In the genomic region with DNA sequence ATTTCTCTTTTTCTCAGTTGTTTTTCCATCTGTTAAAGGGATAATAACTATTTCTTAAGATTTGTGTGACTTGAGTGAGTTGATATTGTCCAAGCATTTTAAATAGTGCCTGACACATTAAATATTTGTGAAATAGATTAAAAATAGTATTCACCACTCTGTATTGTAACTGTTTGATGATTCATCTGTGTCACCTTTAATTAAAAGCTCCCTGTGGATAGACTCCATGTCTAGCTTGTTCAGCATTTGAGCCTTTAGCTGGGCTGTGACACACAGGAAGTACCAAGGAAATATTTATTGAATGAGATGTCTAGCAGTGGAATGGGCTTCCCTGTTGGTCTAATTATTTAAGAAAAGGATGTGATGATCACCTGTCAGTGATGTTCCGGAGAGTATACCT, we compare ENCODE assay signal across 11 cellular contexts. TPM values are rescaled to one million over a fixed set of nuclear protein-coding genes. Genes with fewer than 3 reads are reported as not detected.
DNase-seq lines count a peak whose midpoint lies in the region; ATAC-seq and TF ChIP-seq lines count a peak whose summit lies in the region.
"Had no signal": no experiment of that assay in that cellular context is flagged by ENCODE, and none has a peak within 500 bp of the region (broad histone marks: within the 10 kb centered on the region; RNA-seq: fewer than 3 reads in every experiment).

No MANE protein-coding gene starts in this region.

- H2AFZ ChIP-seq in GM23338, result no peak overlapping the region

- H3K79me2 ChIP-seq in GM23338 (replicated peaks; ENCODE audit: insufficient read depth), result no peaks in the 10 kb centered on the region
- H3K79me2 ChIP-seq: parathyroid adenoma had no signal

- peaks cover 20% of the 10 kb centered on the region for H3K4me1 Mint-ChIP-seq in GM23338

- no peak overlapping the region for H3K9ac ChIP-seq in colonic mucosa (ENCODE audit: low read depth in 2 of 2, low read length in 2 of 2)
- H3K9ac ChIP-seq: parathyroid adenoma had no signal

- H3F3A ChIP-seq in GM23338 (replicated peaks; ENCODE audit: low read depth), result no peaks in the 10 kb centered on the region

- H3K36me3 Mint-ChIP-seq in GM23338 (ENCODE audit: low read depth), result no peaks in the 10 kb centered on the region

- intact Hi-C loops in colonic mucosa (cut with DNase I) (no loop called here), aorta (cut with DNase I) (no loop called here)

- H3K27me3 Mint-ChIP-seq in GM23338 (ENCODE audit: insufficient read depth, low read depth, poor library complexity), result peaks cover 4% of the 10 kb centered on the region

- H3K9me3 Mint-ChIP-seq in GM23338, result no peaks in the 10 kb centered on the region
- H3K9me3 Mint-ChIP-seq: T-helper 1 cell treated with Interleukin-12 subunit alpha and Interleukin-12 subunit beta and Interleukin-4 antibody, amounts not matched to agents 30 μg/mL and 1 μg/mL, for 36 hours had no signal

- WGBS in aorta, 2 donors, result 88 to 94% methylated on average over 1 of the region's 1 CpG

- no peaks in the 10 kb centered on the region for H3K9me3 ChIP-seq in colonic mucosa
- H3K9me3 ChIP-seq in aorta (ENCODE audit: control insufficient read depth, low read length), result no peaks in the 10 kb centered on the region

- H3K4me2 ChIP-seq in GM23338, result no peak overlapping the region

- no peak for ATAC-seq in aorta (ENCODE audit: low FRiP score)
- no peak for ATAC-seq in GM23338

- no peak overlapping the region for H3K4me3 Mint-ChIP-seq in GM23338

- H3K36me3 ChIP-seq in colonic mucosa (no peaks in the 10 kb centered on the region), aorta (ENCODE audit: control insufficient read depth in 1 of 2, insufficient read depth in 2 of 2, low read length in 1 of 2) (no peaks in the 10 kb centered on the region), GM23338 (ENCODE audit: insufficient read depth) (no peaks in the 10 kb centered on the region)

- H3K27ac ChIP-seq in colonic mucosa (peak overlapping the region; percentile 19), aorta (ENCODE audit: low read depth in 1 of 2, low read length in 2 of 2) (no peak overlapping the region), GM23338 (ENCODE audit: low read depth) (no peak overlapping the region)

- H3K27me3 ChIP-seq in colonic mucosa (no peaks in the 10 kb centered on the region), aorta (ENCODE audit: control insufficient read depth in 1 of 2, insufficient read depth in 2 of 2, low read length in 1 of 2) (no peaks in the 10 kb centered on the region), GM23338 (ENCODE audit: insufficient read depth) (no peaks in the 10 kb centered on the region)

- H3K27ac Mint-ChIP-seq in GM23338, result no peak overlapping the region

- no peak for TF ChIP-seq CTCF in colonic mucosa (IDR thresholded peaks at IDR 0.05)
- TF ChIP-seq CTCF in GM23338 (conservative IDR thresholded peaks at IDR 0.05; ENCODE audit: low read depth in 2 of 2), result no peak

- H3K4me1 ChIP-seq in colonic mucosa (no peaks in the 10 kb centered on the region), aorta (ENCODE audit: control insufficient read depth in 1 of 2, insufficient read depth in 2 of 2, low read length in 2 of 2) (no peaks in the 10 kb centered on the region), GM23338 (ENCODE audit: insufficient read depth) (peaks cover 11% of the 10 kb centered on the region; the same call in 1 of the 2 replicates)

- H3K9me2 ChIP-seq in GM23338 (ENCODE audit: insufficient read depth), result no peaks in the 10 kb centered on the region

- DNase-seq in DMS53 (lab: John Stamatoyannopoulos, UW) (peak; percentile 59), NCI-H1417 treated with DMSO at 0.1 percent for 48 hours (lab: John Stamatoyannopoulos, UW) (peak; percentile 62), colonic mucosa (no peak), non-pigmented ciliary epithelial cell (ENCODE audit: low read depth) (peak; percentile 23), DMS 273 treated with DMSO at 0.1 percent for 48 hours (lab: John Stamatoyannopoulos, UW) (no peak), aorta (no peak), GM23338 (ENCODE audit: low spot score) (no peak)
- no peak for DNase-seq in activated CD4-positive, alpha-beta T cell treated with anti-CD3 and anti-CD28 coated beads for 48 hours

- no peaks in the 10 kb centered on the region for H4K20me1 ChIP-seq in GM23338 (replicated peaks; ENCODE audit: insufficient read depth)

- H3K4me3 ChIP-seq in colonic mucosa, result no peak overlapping the region
- peak overlapping the region in 1 of 2 donors; percentile 64 for H3K4me3 ChIP-seq in aorta (ENCODE audit: low read length in 2 of 2)
- H3K4me3 ChIP-seq in GM23338, result no peak overlapping the region

TF ChIP-seq in GM23338, 12 proteins besides CTCF, POLR2A, EP300 and RAD21 (continues in another document):
- TF ChIP-seq, protein P1, sequence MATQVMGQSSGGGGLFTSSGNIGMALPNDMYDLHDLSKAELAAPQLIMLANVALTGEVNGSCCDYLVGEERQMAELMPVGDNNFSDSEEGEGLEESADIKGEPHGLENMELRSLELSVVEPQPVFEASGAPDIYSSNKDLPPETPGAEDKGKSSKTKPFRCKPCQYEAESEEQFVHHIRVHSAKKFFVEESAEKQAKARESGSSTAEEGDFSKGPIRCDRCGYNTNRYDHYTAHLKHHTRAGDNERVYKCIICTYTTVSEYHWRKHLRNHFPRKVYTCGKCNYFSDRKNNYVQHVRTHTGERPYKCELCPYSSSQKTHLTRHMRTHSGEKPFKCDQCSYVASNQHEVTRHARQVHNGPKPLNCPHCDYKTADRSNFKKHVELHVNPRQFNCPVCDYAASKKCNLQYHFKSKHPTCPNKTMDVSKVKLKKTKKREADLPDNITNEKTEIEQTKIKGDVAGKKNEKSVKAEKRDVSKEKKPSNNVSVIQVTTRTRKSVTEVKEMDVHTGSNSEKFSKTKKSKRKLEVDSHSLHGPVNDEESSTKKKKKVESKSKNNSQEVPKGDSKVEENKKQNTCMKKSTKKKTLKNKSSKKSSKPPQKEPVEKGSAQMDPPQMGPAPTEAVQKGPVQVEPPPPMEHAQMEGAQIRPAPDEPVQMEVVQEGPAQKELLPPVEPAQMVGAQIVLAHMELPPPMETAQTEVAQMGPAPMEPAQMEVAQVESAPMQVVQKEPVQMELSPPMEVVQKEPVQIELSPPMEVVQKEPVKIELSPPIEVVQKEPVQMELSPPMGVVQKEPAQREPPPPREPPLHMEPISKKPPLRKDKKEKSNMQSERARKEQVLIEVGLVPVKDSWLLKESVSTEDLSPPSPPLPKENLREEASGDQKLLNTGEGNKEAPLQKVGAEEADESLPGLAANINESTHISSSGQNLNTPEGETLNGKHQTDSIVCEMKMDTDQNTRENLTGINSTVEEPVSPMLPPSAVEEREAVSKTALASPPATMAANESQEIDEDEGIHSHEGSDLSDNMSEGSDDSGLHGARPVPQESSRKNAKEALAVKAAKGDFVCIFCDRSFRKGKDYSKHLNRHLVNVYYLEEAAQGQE (IDR thresholded peaks at IDR 0.05; ENCODE audit: unreplicated experiment), result no peak
- TF ChIP-seq ZNF331 (CRISPR knock-in tag; IDR thresholded peaks at IDR 0.05; ENCODE audit: low read depth) (no peak), ZNF114 (CRISPR knock-in tag; IDR thresholded peaks at IDR 0.05) (no peak), EZH2 (IDR thresholded peaks at IDR 0.05; ENCODE audit: low read depth, unreplicated experiment) (no peak)
- TF ChIP-seq, protein P2, sequence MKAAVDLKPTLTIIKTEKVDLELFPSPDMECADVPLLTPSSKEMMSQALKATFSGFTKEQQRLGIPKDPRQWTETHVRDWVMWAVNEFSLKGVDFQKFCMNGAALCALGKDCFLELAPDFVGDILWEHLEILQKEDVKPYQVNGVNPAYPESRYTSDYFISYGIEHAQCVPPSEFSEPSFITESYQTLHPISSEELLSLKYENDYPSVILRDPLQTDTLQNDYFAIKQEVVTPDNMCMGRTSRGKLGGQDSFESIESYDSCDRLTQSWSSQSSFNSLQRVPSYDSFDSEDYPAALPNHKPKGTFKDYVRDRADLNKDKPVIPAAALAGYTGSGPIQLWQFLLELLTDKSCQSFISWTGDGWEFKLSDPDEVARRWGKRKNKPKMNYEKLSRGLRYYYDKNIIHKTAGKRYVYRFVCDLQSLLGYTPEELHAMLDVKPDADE (IDR thresholded peaks at IDR 0.05), result no peak

RNA-seq across cellular contexts. Expression of a gene that starts 1.8 kb away (rescaled TPM):
- total RNA-seq in colonic mucosa (under 1 TPM; 0.16 to 0.22 TPM), aorta (1 to 10 TPM in 1 of 2 donors, under 1 TPM in 1; 0.94 to 1.9 TPM)
- polyA plus RNA-seq in aorta (1 to 10 TPM in 1 of 2 donors, under 1 TPM in 1; 0.67 to 1.1 TPM), GM23338 (2016; fragmentation: Nextera tagmentation; extraction: Ambion mirVana) (0.08 and 0.12 TPM in 2 replicates)
- not detected in 2 replicates for total RNA-seq in GM23338 (2014; rRNA removed; shearing (Covaris generic))

RNA-seq across cellular contexts. Expression of a gene that starts 54.6 kb away (rescaled TPM):
- total RNA-seq in colonic mucosa (not detected), aorta (not detected)
- polyA plus RNA-seq in aorta (not detected), GM23338 (2016; fragmentation: Nextera tagmentation; extraction: Ambion mirVana) (3.1 and 4.4 TPM in 2 replicates)
- total RNA-seq in GM23338 (2014; rRNA removed; shearing (Covaris generic)), result not detected in 2 replicates
- total RNA-seq: dermis microvascular lymphatic vessel endothelial cell had no signal

RNA-seq across cellular contexts. Expression of a gene that starts 58.9 kb away (rescaled TPM):
- total RNA-seq in colonic mucosa (1 to 10 TPM; 1.5 to 2.6 TPM), aorta (10 to 100 TPM; 17.9 to 33.9 TPM)
- polyA plus RNA-seq in aorta (1 to 10 TPM; 5.7 to 7.0 TPM), GM23338 (2016; fragmentation: Nextera tagmentation; extraction: Ambion mirVana) (2.2 and 2.9 TPM in 2 replicates)
- total RNA-seq in GM23338 (2014; rRNA removed; shearing (Covaris generic)), result 4.1 and 7.4 TPM in 2 replicates

Comparison
In these comparisons a context has a peak if more than half of its experiments do, and no peak if none do; other contexts are left out.
1. DNase-seq: peak in DMS53 (single experiment), NCI-H1417 treated with DMSO at 0.1 percent for 48 hours (single experiment) and non-pigmented ciliary epithelial cell (single experiment); none in colonic mucosa (single experiment), activated CD4-positive, alpha-beta T cell treated with anti-CD3 and anti-CD28 coated beads for 48 hours (single experiment), DMS 273 treated with DMSO at 0.1 percent for 48 hours (single experiment), aorta (0 of 2) and GM23338 (single experiment).